ENCODE assay signal across 1 cellular context in the genomic region with DNA sequence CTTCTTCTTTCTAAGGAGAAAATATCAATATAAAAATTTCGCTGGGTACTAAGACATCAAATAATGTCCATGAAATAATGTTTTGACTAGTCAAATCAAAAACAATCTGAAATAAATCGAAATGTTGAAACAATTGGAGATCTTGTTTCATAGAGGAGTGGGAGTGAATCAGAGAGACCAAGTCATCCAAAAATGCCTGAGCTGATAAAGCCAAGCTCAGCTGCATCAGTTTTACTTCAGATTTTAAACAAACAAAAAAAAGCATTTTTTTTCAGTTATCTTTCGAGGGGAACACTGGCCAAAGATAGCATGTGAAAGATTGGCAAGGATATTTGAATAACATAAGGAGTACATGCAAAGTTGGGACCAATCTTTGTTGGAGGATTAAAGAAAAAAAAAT.
TF ChIP-seq lines count a peak whose summit lies in the region.

No MANE protein-coding gene starts in this region.

TF ChIP-seq in IMR-90, 13 proteins besides CTCF, POLR2A, EP300 and RAD21 (continued from another document):
- TF ChIP-seq, protein P1, sequence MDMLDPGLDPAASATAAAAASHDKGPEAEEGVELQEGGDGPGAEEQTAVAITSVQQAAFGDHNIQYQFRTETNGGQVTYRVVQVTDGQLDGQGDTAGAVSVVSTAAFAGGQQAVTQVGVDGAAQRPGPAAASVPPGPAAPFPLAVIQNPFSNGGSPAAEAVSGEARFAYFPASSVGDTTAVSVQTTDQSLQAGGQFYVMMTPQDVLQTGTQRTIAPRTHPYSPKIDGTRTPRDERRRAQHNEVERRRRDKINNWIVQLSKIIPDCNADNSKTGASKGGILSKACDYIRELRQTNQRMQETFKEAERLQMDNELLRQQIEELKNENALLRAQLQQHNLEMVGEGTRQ (IDR thresholded peaks at IDR 0.05; ENCODE audit: low read depth, low read length), result no peak
- TF ChIP-seq RCOR1 (IDR thresholded peaks at IDR 0.05; ENCODE audit: insufficient replicate concordance, low read length) (no peak), MAZ (IDR thresholded peaks at IDR 0.05; ENCODE audit: borderline replicate concordance, low read depth, low read length) (no peak), RFX5 (IDR thresholded peaks at IDR 0.05; ENCODE audit: low read depth, low read length) (no peak)
- TF ChIP-seq, protein P2, sequence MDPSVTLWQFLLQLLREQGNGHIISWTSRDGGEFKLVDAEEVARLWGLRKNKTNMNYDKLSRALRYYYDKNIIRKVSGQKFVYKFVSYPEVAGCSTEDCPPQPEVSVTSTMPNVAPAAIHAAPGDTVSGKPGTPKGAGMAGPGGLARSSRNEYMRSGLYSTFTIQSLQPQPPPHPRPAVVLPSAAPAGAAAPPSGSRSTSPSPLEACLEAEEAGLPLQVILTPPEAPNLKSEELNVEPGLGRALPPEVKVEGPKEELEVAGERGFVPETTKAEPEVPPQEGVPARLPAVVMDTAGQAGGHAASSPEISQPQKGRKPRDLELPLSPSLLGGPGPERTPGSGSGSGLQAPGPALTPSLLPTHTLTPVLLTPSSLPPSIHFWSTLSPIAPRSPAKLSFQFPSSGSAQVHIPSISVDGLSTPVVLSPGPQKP (IDR thresholded peaks at IDR 0.05; ENCODE audit: borderline replicate concordance, low read depth, low read length), result no peak
